In genomic region chr14:95424533-95424932, GRCh38 we compare ENCODE assay signal across 25 cellular contexts.
DNase-seq lines count a peak whose midpoint lies in the region; ATAC-seq, FAIRE-seq and TF ChIP-seq lines count a peak whose summit lies in the region.
"Had no signal": no experiment of that assay in that cellular context is flagged by ENCODE, and none has a peak within 500 bp of the region (broad histone marks: within the 10 kb centered on the region; RNA-seq: fewer than 3 reads in every experiment).

No MANE protein-coding gene starts in this region.

- over 99% methylated on average over 5 of the region's 5 CpGs for WGBS in HepG2 (ENCODE audit: low lambda C conversion rate)
- 69 to 86% (median 78%) methylated on average over 5 of the region's 5 CpGs for WGBS in stomach, 5 donors

- peak; percentile 67 for ATAC-seq in Right ventricle myocardium superior (ENCODE audit: poor library complexity)
- ATAC-seq in HepG2: no peak
- ATAC-seq in GM19452 (IDR thresholded peaks at IDR 0.05; ENCODE audit: unreplicated experiment): no peak
- no peak for ATAC-seq in activated CD8-positive, alpha-beta memory T cell treated with anti-CD3 and anti-CD28 coated beads, Interleukin-2, amount 10 ng/mL, durations not matched to agents 7 days and 5 days
- ATAC-seq in GM21367 (IDR thresholded peaks at IDR 0.05; ENCODE audit: unreplicated experiment): no peak
- ATAC-seq: natural killer cell treated with Interleukin-12 subunit alpha and Interleukin-12 subunit beta and Interleukin-15 and Interleukin-18, amount 100 ng/mL, for 72 hours had no signal

- CTCF ChIA-PET in HepG2 (lab: Yijun Ruan, JAX; ENCODE audit: low intra/inter-chr PET ratio, low total read pairs): no interaction called here
- CTCF ChIA-PET in activated CD8-positive, alpha-beta memory T cell treated with anti-CD3 and anti-CD28 coated beads, Interleukin-2, amount 10 ng/mL, durations not matched to agents 7 days and 5 days (lab: Charles Lee): interaction anchor here (1.5 kb wide), 1 partner anchor 18 kb away, joined by 6 read pairs; no protein-coding TSS in a partner anchor

- H3K36me3 ChIP-seq in left ventricle myocardium inferior (peaks cover 26% of the 10 kb centered on the region), HepG2 (replicated peaks in 1 of 2; ENCODE audit: control insufficient read depth in 1 of 2, insufficient read depth in 2 of 2, low read length in 2 of 2) (peaks cover 2 to 14% of the 10 kb centered on the region in 2 experiments; a peak in 2 of 5 replicates), stomach (peaks cover 0 to 41% (median 31%) of the 10 kb centered on the region in 4 donors)

- BruUV-seq in HepG2 (replicated peaks; lab: Mats Ljungman, UMichigan): no TSS peak

- no peaks in the 10 kb centered on the region for H3K27me3 ChIP-seq in left ventricle myocardium inferior (ENCODE audit: low read depth)
- H3K27me3 ChIP-seq in HepG2 (ENCODE audit: control insufficient read depth in 1 of 2, insufficient read depth in 2 of 2, low read length in 2 of 2): no peaks in the 10 kb centered on the region
- H3K27me3 ChIP-seq in stomach: no peaks in the 10 kb centered on the region
- H3K27me3 ChIP-seq: BLaER1 treated with 17β-estradiol and CSF1 and Interleukin-3, amounts not matched to agents 10 nM and 100 nM; hepatocyte; SJCRH30 had no signal

- POLR2A ChIA-PET in HepG2 (lab: Yijun Ruan, JAX): no interaction called here

- DNase-seq in Right ventricle myocardium superior (no peak), left ventricle myocardium inferior (no peak), fibroblast of mammary gland (ENCODE audit: low read depth) (peak; percentile 71), HepG2 (ENCODE audit: low spot score) (no peak), stomach (no peak)
- DNase-seq in activated CD8-positive, alpha-beta memory T cell treated with anti-CD3 and anti-CD28 coated beads, Interleukin-2, amount 10 ng/mL, durations not matched to agents 7 days and 5 days: no peak
- DNase-seq: activated CD4-positive, CD25-positive, alpha-beta regulatory T cell; caudate nucleus; GOT3; NCI-H1694 treated with DMSO at 0.1 percent for 48 hours; NCI-H2227 treated with DMSO at 0.1 percent for 48 hours; NCI-H774; SJCRH30; stimulated activated CD4-positive, alpha-beta T cell treated with anti-CD3 and anti-CD28 coated beads, Interleukin-4, amount 100 ng/mL, for 24 hours had no signal

- FAIRE-seq in HepG2 (lab: Jason Lieb, UNC): no peak
- FAIRE-seq: A204.1, D721Med, islet of Langerhans had no signal

- H3K79me2 ChIP-seq in HepG2 (ENCODE audit: insufficient read depth, low read length): no peaks in the 10 kb centered on the region
- H3K79me2 ChIP-seq: hepatocyte had no signal

- no peak overlapping the region for H3K4me2 ChIP-seq in HepG2 (ENCODE audit: low read depth, low read length)
- H3K4me2 ChIP-seq: BLaER1 treated with 17β-estradiol and CSF1 and Interleukin-3, amounts not matched to agents 10 nM and 100 nM; hepatocyte; smooth muscle cell had no signal

- H3K9ac ChIP-seq in HepG2 (ENCODE audit: insufficient read depth, low read depth, low read length): no peak overlapping the region
- H3K9ac ChIP-seq: BLaER1 treated with 17β-estradiol and CSF1 and Interleukin-3, amounts not matched to agents 10 nM and 100 nM had no signal

- no peak overlapping the region for H3K27ac Mint-ChIP-seq in activated CD8-positive, alpha-beta memory T cell treated with anti-CD3 and anti-CD28 coated beads, Interleukin-2, amount 10 ng/mL, durations not matched to agents 7 days and 5 days
- H3K27ac Mint-ChIP-seq: activated T-helper 1 cell treated with anti-CD3 and anti-CD28 coated beads, Interleukin-12 subunit alpha, Interleukin-12 subunit beta, Interleukin-2, Interleukin-4 antibody, amounts not matched to agents 30 ng/mL and 10 ng/mL and 1 ng/mL, durations not matched to agents 14 hours and 24 hours and 36 hours; natural killer cell treated with Interleukin-12 subunit alpha and Interleukin-12 subunit beta and Interleukin-15 and Interleukin-18, amount 100 ng/mL, for 72 hours had no signal

- in situ Hi-C loops in HepG2 (cut with HindIII; ENCODE audit: extremely low pct_ligation_motif_present, low pct_unique_long_range_greater_than_20kb): no loop called here

- no peaks in the 10 kb centered on the region for H3K4me1 Mint-ChIP-seq in activated CD8-positive, alpha-beta memory T cell treated with anti-CD3 and anti-CD28 coated beads, Interleukin-2, amount 10 ng/mL, durations not matched to agents 7 days and 5 days

- TF ChIP-seq POLR2A in HepG2 (IDR thresholded peaks at IDR 0.05; ENCODE audit: insufficient read depth in 1 of 2, low read depth in 2 of 2, low read length in 2 of 2) (no peak), stomach (IDR thresholded peaks at IDR 0.05) (no peak)

- TF ChIP-seq RAD21 in HepG2 (CRISPR knock-in tag; IDR thresholded peaks at IDR 0.05): no peak

- H3K4me3 ChIP-seq in left ventricle myocardium inferior: no peak overlapping the region
- no peak overlapping the region for H3K4me3 ChIP-seq in fibroblast of mammary gland (ENCODE audit: control insufficient read depth, low read depth, low read length)
- no peak overlapping the region for H3K4me3 ChIP-seq in HepG2 (replicated peaks in 1 of 3; ENCODE audit: insufficient read depth in 1 of 3, low read depth in 2 of 3, low read length in 3 of 3)
- no peak overlapping the region for H3K4me3 ChIP-seq in stomach
- H3K4me3 ChIP-seq: BLaER1 treated with 17β-estradiol and CSF1 and Interleukin-3, amounts not matched to agents 10 nM and 100 nM; esophagus muscularis mucosa; hepatocyte; SJCRH30; smooth muscle cell had no signal

- no peak overlapping the region for H3K27ac ChIP-seq in left ventricle myocardium inferior (replicated peaks)
- H3K27ac ChIP-seq in HepG2 (ENCODE audit: extremely low read length, insufficient read depth, low read length): no peak overlapping the region
- H3K27ac ChIP-seq in stomach: no peak overlapping the region
- H3K27ac ChIP-seq: BLaER1 treated with 17β-estradiol and CSF1 and Interleukin-3, amounts not matched to agents 10 nM and 100 nM; esophagus muscularis mucosa; hepatocyte; SJCRH30 had no signal

- H3K4me3 Mint-ChIP-seq in activated CD8-positive, alpha-beta memory T cell treated with anti-CD3 and anti-CD28 coated beads, Interleukin-2, amount 10 ng/mL, durations not matched to agents 7 days and 5 days: no peak overlapping the region
- H3K4me3 Mint-ChIP-seq: activated T-helper 1 cell treated with anti-CD3 and anti-CD28 coated beads, Interleukin-12 subunit alpha, Interleukin-12 subunit beta, Interleukin-2, Interleukin-4 antibody, amounts not matched to agents 30 ng/mL and 10 ng/mL and 1 ng/mL, durations not matched to agents 14 hours and 24 hours and 36 hours; natural killer cell treated with Interleukin-12 subunit alpha and Interleukin-12 subunit beta and Interleukin-15 and Interleukin-18, amount 100 ng/mL, for 72 hours had no signal

- no peaks in the 10 kb centered on the region for H4K20me1 ChIP-seq in HepG2 (ENCODE audit: insufficient read depth, low read length)

- H3K36me3 Mint-ChIP-seq in activated CD8-positive, alpha-beta memory T cell treated with anti-CD3 and anti-CD28 coated beads, Interleukin-2, amount 10 ng/mL, durations not matched to agents 7 days and 5 days: peaks cover 63% of the 10 kb centered on the region

- no peak overlapping the region for H2AFZ ChIP-seq in HepG2 (ENCODE audit: low read length)
- H2AFZ ChIP-seq: hepatocyte had no signal

- intact Hi-C loops in Right ventricle myocardium superior (cut with DNase I): loop anchor here (10.0 kb wide), 1 partner anchor 320 kb away; no protein-coding TSS in a partner anchor
- intact Hi-C loops in left ventricle myocardium inferior (cut with micrococcal nuclease): no loop called here
- intact Hi-C loops in HepG2 (cut with micrococcal nuclease; ENCODE audit: unreplicated experiment): no loop called here
- intact Hi-C loops in stomach (cut with DNase I; ENCODE audit: low total_unique reads): no loop called here

- H3K4me1 ChIP-seq in left ventricle myocardium inferior (peaks cover 4% of the 10 kb centered on the region), HepG2 (ENCODE audit: insufficient read depth, low read length) (peaks cover 7% of the 10 kb centered on the region), stomach (no peaks in the 10 kb centered on the region)
- H3K4me1 ChIP-seq: SJCRH30 had no signal

- H3K27me3 Mint-ChIP-seq in activated CD8-positive, alpha-beta memory T cell treated with anti-CD3 and anti-CD28 coated beads, Interleukin-2, amount 10 ng/mL, durations not matched to agents 7 days and 5 days: no peaks in the 10 kb centered on the region
- H3K27me3 Mint-ChIP-seq: natural killer cell treated with Interleukin-12 subunit alpha and Interleukin-12 subunit beta and Interleukin-15 and Interleukin-18, amount 100 ng/mL, for 72 hours had no signal

- H3K9me3 ChIP-seq in left ventricle myocardium inferior (replicated peaks) (no peaks in the 10 kb centered on the region), HepG2 (ENCODE audit: low read length) (no peaks in the 10 kb centered on the region), stomach (no peaks in the 10 kb centered on the region)
- H3K9me3 ChIP-seq: esophagus muscularis mucosa, SJCRH30 had no signal

- peaks cover 8% of the 10 kb centered on the region for H3K9me3 Mint-ChIP-seq in activated CD8-positive, alpha-beta memory T cell treated with anti-CD3 and anti-CD28 coated beads, Interleukin-2, amount 10 ng/mL, durations not matched to agents 7 days and 5 days (ENCODE audit: low read depth)

- TF ChIP-seq CTCF in left ventricle myocardium inferior (IDR thresholded peaks at IDR 0.05; ENCODE audit: borderline replicate concordance) (no peak), fibroblast of mammary gland (conservative IDR thresholded peaks at IDR 0.05; ENCODE audit: control insufficient read depth, insufficient read depth, low read depth, low read length) (no peak), HepG2 (CRISPR knock-in tag; IDR thresholded peaks at IDR 0.05) (no peak), stomach (IDR thresholded peaks at IDR 0.05) (no peak)

- no peak for TF ChIP-seq EP300 in HepG2 (IDR thresholded peaks at IDR 0.05; ENCODE audit: low read depth in 2 of 2, low read length in 2 of 2)
- no peak for TF ChIP-seq EP300 in HepG2 (CRISPR knock-in tag; IDR thresholded peaks at IDR 0.05; ENCODE audit: borderline replicate concordance)
- no peak for TF ChIP-seq EP300 in stomach (IDR thresholded peaks at IDR 0.05)

TF ChIP-seq in HepG2, 621 proteins besides CTCF, POLR2A, EP300 and RAD21:
- no peak for TF ChIP-seq PHF20 (CRISPR knock-in tag; IDR thresholded peaks at IDR 0.05)
- TF ChIP-seq MNT (IDR thresholded peaks at IDR 0.05): peak; percentile 63
